ENCODE assay signal across 8 cellular contexts in the genomic region with DNA sequence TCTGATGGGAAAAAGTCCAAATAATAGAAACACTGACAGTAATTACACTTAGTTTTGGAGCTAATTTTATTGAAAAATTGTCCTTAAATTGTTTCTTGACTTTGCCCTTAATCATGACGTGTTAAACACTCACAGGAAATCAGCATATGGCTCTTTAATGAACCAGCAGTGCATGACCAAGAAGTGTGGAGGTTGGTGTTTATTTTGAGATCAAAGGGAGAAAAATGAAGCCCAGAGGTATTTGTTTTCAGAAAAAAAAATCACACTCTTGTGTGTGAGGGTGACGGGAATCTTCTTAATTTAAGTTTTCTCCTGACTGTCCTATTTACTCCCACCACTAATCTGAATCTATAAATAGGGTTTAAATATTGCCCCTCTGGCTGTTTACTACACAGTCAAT. TPM values are rescaled to one million over a fixed set of nuclear protein-coding genes. Genes with fewer than 3 reads are reported as not detected.
A peak's percentile ranks its signal among the peaks of the same experiment; 100 is the strongest.
DNase-seq lines count a peak whose midpoint lies in the region; ATAC-seq and TF ChIP-seq lines count a peak whose summit lies in the region.
"Had no signal": no experiment of that assay in that cellular context is flagged by ENCODE, and none has a peak within 500 bp of the region (broad histone marks: within the 10 kb centered on the region; RNA-seq: fewer than 3 reads in every experiment).

No MANE protein-coding gene starts in this region.

- H3K27ac Mint-ChIP-seq in nephron progenitor cell: no peak overlapping the region
- H3K27ac Mint-ChIP-seq: WTC11 had no signal

- H3K4me3 ChIP-seq in GM12865 (ENCODE audit: low read depth, low read length): peak overlapping the region; percentile 68

- peak overlapping the region; percentile 74 for H3K4me3 Mint-ChIP-seq in nephron progenitor cell

- H3K27me3 Mint-ChIP-seq in nephron progenitor cell (ENCODE audit: low read depth, poor library complexity): peaks cover 27% of the 10 kb centered on the region

- no peaks in the 10 kb centered on the region for H3K9me3 Mint-ChIP-seq in nephron progenitor cell
- H3K9me3 Mint-ChIP-seq: WTC11 had no signal

- peak; percentile 5 for ATAC-seq in HG02678 (IDR thresholded peaks at IDR 0.05; ENCODE audit: unreplicated experiment)
- no peak for ATAC-seq in HG03097 (IDR thresholded peaks at IDR 0.05; ENCODE audit: low FRiP score, unreplicated experiment)

- H3K4me1 Mint-ChIP-seq in nephron progenitor cell: peaks cover 20% of the 10 kb centered on the region

- DNase-seq in GM12865 (ENCODE audit: low read depth) (no peak), nephron progenitor cell (no peak), amniotic stem cell (lab: John Stamatoyannopoulos, UW) (no peak), ureter (ENCODE audit: low spot score) (no peak)

- H3K36me3 Mint-ChIP-seq in nephron progenitor cell (ENCODE audit: low read depth): no peaks in the 10 kb centered on the region
- H3K36me3 Mint-ChIP-seq: WTC11 had no signal

- no peak for TF ChIP-seq CTCF in GM12865 (IDR thresholded peaks at IDR 0.05; ENCODE audit: insufficient read depth, low read depth, low read length, missing control alignments)
- no peak for TF ChIP-seq CTCF in VCaP (conservative IDR thresholded peaks at IDR 0.05)
- TF ChIP-seq CTCF in nephron progenitor cell (IDR thresholded peaks at IDR 0.05): no peak

- H3K27ac ChIP-seq in VCaP: peak overlapping the region; percentile 25; the same call in 1 of the 2 replicates

RNA-seq across cellular contexts. Expression of a gene that starts 28.8 kb away (rescaled TPM):
- 189 TPM for total RNA-seq in ureter
